ENCODE assay signal across 16 cellular contexts in genomic region chr16:89785523-89786155, GRCh38. TPM values are rescaled to one million over a fixed set of nuclear protein-coding genes. Genes with fewer than 3 reads are reported as not detected.
A peak's percentile ranks its signal among the peaks of the same experiment; 100 is the strongest.
DNase-seq lines count a peak whose midpoint lies in the region; ATAC-seq and TF ChIP-seq lines count a peak whose summit lies in the region.
"Had no signal": no experiment of that assay in that cellular context is flagged by ENCODE, and none has a peak within 500 bp of the region (broad histone marks: within the 10 kb centered on the region; RNA-seq: fewer than 3 reads in every experiment).

No MANE protein-coding gene starts in this region.

- peak overlapping the region in 9 of 10 donors; percentile 47 to 94 (median 82) for H3K27ac Mint-ChIP-seq in naive thymus-derived CD8-positive, alpha-beta T cell
- H3K27ac Mint-ChIP-seq in CD14-positive monocyte: peak overlapping the region in 1 of 7 donors; percentile 52

- intact Hi-C loops in CD14-positive monocyte (cut with micrococcal nuclease): no loop called here

- no peaks in the 10 kb centered on the region for H3K36me3 Mint-ChIP-seq in naive thymus-derived CD8-positive, alpha-beta T cell
- peaks cover 25 to 73% of the 10 kb centered on the region in 2 donors for H3K36me3 Mint-ChIP-seq in CD14-positive monocyte

- POLR2A ChIA-PET in naive thymus-derived CD8-positive, alpha-beta T cell (lab: Charles Lee): interaction anchor here (0.6 to 4.6 kb wide), 19 partner anchors 9 to 586 kb away, joined by 3 to 48 read pairs (median 4); partner anchors contain the start of genes MC1R and VPS9D1

- peaks cover 18 to 36% (median 33%) of the 10 kb centered on the region in 4 donors for H3K4me1 Mint-ChIP-seq in naive thymus-derived CD8-positive, alpha-beta T cell
- no peaks in the 10 kb centered on the region for H3K4me1 Mint-ChIP-seq in CD14-positive monocyte

- no peak overlapping the region for H3K4me3 ChIP-seq in Jurkat, Clone E6-1 (ENCODE audit: low read length)
- H3K4me3 ChIP-seq: cardiac muscle cell, right atrium auricular region, stomach, upper lobe of left lung had no signal

- peak; percentile 68 for DNase-seq in activated gamma-delta T cell treated with Interleukin-2 at 50 U/mL for 16 hours
- DNase-seq in activated gamma-delta T cell (lab: John Stamatoyannopoulos, UW): no peak
- peak; percentile 4 for DNase-seq in Jurkat, Clone E6-1 (ENCODE audit: low read depth, low spot score)
- peak; percentile 28 for DNase-seq in activated T-helper 1 cell treated with Interleukin-2 at 50 U/mL for 16 hours (ENCODE audit: low read depth)
- DNase-seq in naive thymus-derived CD8-positive, alpha-beta T cell: peak in 8 of 10 donors; percentile 31 to 80 (median 68)
- no peak for DNase-seq in CD14-positive monocyte (ENCODE audit: low spot score)
- DNase-seq in GOT3 (lab: John Stamatoyannopoulos, UW): no peak
- DNase-seq: EL, NCI-H1436 treated with DMSO at 0.1 percent for 48 hours, SK-N-SH, stomach had no signal

- no peaks in the 10 kb centered on the region for H3K27me3 Mint-ChIP-seq in naive thymus-derived CD8-positive, alpha-beta T cell
- peaks cover 0 to 1% (median 0%) of the 10 kb centered on the region in 3 donors for H3K27me3 Mint-ChIP-seq in CD14-positive monocyte (ENCODE audit: low read depth in 3 of 3)

- ATAC-seq in naive thymus-derived CD8-positive, alpha-beta T cell: peak; percentile 88 to 92
- ATAC-seq in GM19452 (IDR thresholded peaks at IDR 0.05; ENCODE audit: unreplicated experiment): no peak
- ATAC-seq: left lobe of liver had no signal

- peak overlapping the region; percentile 36 to 84 (median 61) for H3K4me3 Mint-ChIP-seq in naive thymus-derived CD8-positive, alpha-beta T cell
- H3K4me3 Mint-ChIP-seq in CD14-positive monocyte: no peak overlapping the region

- no peaks in the 10 kb centered on the region for H3K9me3 Mint-ChIP-seq in naive thymus-derived CD8-positive, alpha-beta T cell
- H3K9me3 Mint-ChIP-seq in CD14-positive monocyte: peaks cover 0 to 2% (median 0%) of the 10 kb centered on the region in 7 donors

- TF ChIP-seq CTCF in CD14-positive monocyte (IDR thresholded peaks at IDR 0.05): no peak

RNA-seq across cellular contexts. Expression of gene FANCA, which starts 30.8 kb away (rescaled TPM):
- 84.2 TPM for polyA plus RNA-seq in Jurkat, Clone E6-1 (2012; ENCODE audit: insufficient read depth, insufficient read length)
- 1 to 10 TPM; 3.7 to 6.1 TPM for total RNA-seq in naive thymus-derived CD8-positive, alpha-beta T cell
- 1 to 10 TPM in 2 of 3 donors, under 1 TPM in 1; 0.98 to 7.4 (median 1.5) TPM for polyA plus RNA-seq in naive thymus-derived CD8-positive, alpha-beta T cell
- polyA plus RNA-seq in CD14-positive monocyte: 10 to 100 TPM; 12.6 to 17.2 TPM

RNA-seq across cellular contexts. Expression of gene SPIRE2, which starts 42.6 kb away (rescaled TPM):
- 0.96 TPM for polyA plus RNA-seq in Jurkat, Clone E6-1 (2012; ENCODE audit: insufficient read depth, insufficient read length)
- 1 to 10 TPM; 1.0 to 2.3 TPM for total RNA-seq in naive thymus-derived CD8-positive, alpha-beta T cell
- under 1 TPM in 1 of 3 donors, not detected in 2; 0.16 TPM for polyA plus RNA-seq in naive thymus-derived CD8-positive, alpha-beta T cell
- polyA plus RNA-seq in CD14-positive monocyte: under 1 TPM in 1 of 2 donors, not detected in 1; 0.09 TPM

Comparison
In these comparisons a context has a peak if more than half of its experiments do, and no peak if none do; other contexts are left out.
1. DNase-seq: peak in activated gamma-delta T cell treated with Interleukin-2 at 50 U/mL for 16 hours (single experiment), Jurkat, Clone E6-1 (single experiment), activated T-helper 1 cell treated with Interleukin-2 at 50 U/mL for 16 hours (single experiment) and naive thymus-derived CD8-positive, alpha-beta T cell (8 of 10); none in activated gamma-delta T cell (single experiment), CD14-positive monocyte (single experiment) and GOT3 (single experiment).
2. H3K4me3 Mint-ChIP-seq: peak in naive thymus-derived CD8-positive, alpha-beta T cell (10 of 10); none in CD14-positive monocyte (0 of 2).